In the genomic region with DNA sequence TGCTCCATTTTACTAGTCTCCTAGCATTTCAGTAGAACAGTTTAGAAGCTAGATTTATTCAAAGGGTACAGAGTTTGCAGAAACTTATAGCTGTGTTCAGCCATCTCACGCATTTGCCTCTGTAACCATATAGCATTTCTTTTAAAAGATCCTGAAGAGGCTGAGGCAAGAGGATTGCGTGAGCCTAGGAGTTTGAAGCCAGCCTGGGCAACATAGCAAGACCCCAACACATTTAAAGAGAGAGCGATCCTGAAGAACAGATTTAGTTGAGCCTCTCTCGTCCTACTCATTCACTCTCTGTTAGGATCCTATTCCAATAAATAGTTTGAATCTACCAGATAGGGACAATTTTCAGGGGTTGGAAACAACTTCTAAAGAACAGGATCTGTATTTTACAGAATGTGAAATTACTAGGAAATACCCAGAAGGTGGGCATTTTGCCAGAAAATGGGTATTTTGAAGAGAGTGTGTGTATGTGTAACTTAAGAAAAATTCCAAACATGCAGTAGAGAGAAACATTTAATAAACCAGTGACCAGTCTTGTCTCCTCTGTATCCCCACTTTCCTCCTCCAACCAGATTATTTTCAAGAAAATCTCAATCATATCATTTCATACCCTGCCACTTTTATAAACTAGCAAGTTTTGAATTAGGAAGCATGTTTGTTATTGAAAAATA, we compare ENCODE assay signal across 11 cellular contexts. TPM values are rescaled to one million over a fixed set of nuclear protein-coding genes. Genes with fewer than 3 reads are reported as not detected.
DNase-seq lines count a peak whose midpoint lies in the region; ATAC-seq and TF ChIP-seq lines count a peak whose summit lies in the region.
"Had no signal": no experiment of that assay in that cellular context is flagged by ENCODE, and none has a peak within 500 bp of the region (broad histone marks: within the 10 kb centered on the region; RNA-seq: fewer than 3 reads in every experiment).

No MANE protein-coding gene starts in this region.

- no peak for ATAC-seq in omental fat pad (ENCODE audit: low FRiP score)

- H3K4me1 ChIP-seq in HEK293 (ENCODE audit: control insufficient read depth, insufficient read depth, low read length) (0 out of 2 replicates have a peak, but pooled peaks cover 6% of the 10 kb centered on the region), testis (peaks cover 19% of the 10 kb centered on the region)

- no peak overlapping the region for H3K27ac ChIP-seq in HEK293 (ENCODE audit: extremely low read depth, low read depth, low read length)
- no peak overlapping the region for H3K27ac ChIP-seq in testis

- no peak overlapping the region for H3K4me3 ChIP-seq in AG04449 (ENCODE audit: low read depth, low read length)
- H3K4me3 ChIP-seq in HEK293 (ENCODE audit: low read depth, low read length), result no peak overlapping the region
- no peak overlapping the region for H3K4me3 ChIP-seq in astrocyte of the cerebellum (ENCODE audit: low read depth, low read length)
- no peak overlapping the region for H3K4me3 ChIP-seq in testis

- in situ Hi-C loops in astrocyte of the cerebellum (cut with HindIII; ENCODE audit: low sequenced_read_pairs), result no loop called here

- peaks cover 9 to 36% of the 10 kb centered on the region in 2 experiments; a peak in 2 of 3 replicates for H3K36me3 ChIP-seq in HEK293 (ENCODE audit: control insufficient read depth in 2 of 2, insufficient read depth in 1 of 2, low read length in 2 of 2)
- H3K36me3 ChIP-seq in testis (ENCODE audit: low read depth, missing control alignments), result no peaks in the 10 kb centered on the region

- WGBS in testis, 2 donors, result 95% methylated on average over 4 of the region's 4 CpGs

- POLR2A ChIA-PET in AG04449 (lab: Yijun Ruan, JAX), result no interaction called here
- POLR2A ChIA-PET in HEK293 (lab: Yijun Ruan, JAX), result no interaction called here

- no peaks in the 10 kb centered on the region for H3K27me3 ChIP-seq in testis

- H3K9me3 ChIP-seq in HEK293 (ENCODE audit: control insufficient read depth, insufficient read depth, low read depth, low read length) (no peaks in the 10 kb centered on the region), testis (no peaks in the 10 kb centered on the region)

- TF ChIP-seq CTCF in AG04449 (IDR thresholded peaks at IDR 0.05; ENCODE audit: insufficient read depth, low read length, missing control alignments), result no peak
- no peak for TF ChIP-seq CTCF in HEK293 (tag by site-specific recombination; IDR thresholded peaks at IDR 0.05)
- no peak for TF ChIP-seq CTCF in astrocyte of the cerebellum (IDR thresholded peaks at IDR 0.05; ENCODE audit: low read depth, low read length, missing control alignments)
- TF ChIP-seq CTCF in testis (IDR thresholded peaks at IDR 0.05), result no peak
- no peak for TF ChIP-seq CTCF in omental fat pad (IDR thresholded peaks at IDR 0.05)

- TF ChIP-seq POLR2A in testis (IDR thresholded peaks at IDR 0.05), result no peak

- DNase-seq in AG04449 (ENCODE audit: low read depth, low spot score) (peak; percentile 59), astrocyte of the cerebellum (ENCODE audit: low read depth) (peak; percentile 78), kidney glomerular epithelial cell (lab: John Stamatoyannopoulos, UW) (peak; percentile 78), cerebellar nuclear complex (lab: John Stamatoyannopoulos, UW) (no peak), putamen (ENCODE audit: low spot score) (no peak), testis (no peak), omental fat pad (ENCODE audit: low spot score) (no peak)
- DNase-seq: central memory CD4-positive, alpha-beta T cell; NCI-H1105; stimulated activated naive CD4-positive, alpha-beta T cell treated with Interleukin-2 at 50 U/mL for 16 hours had no signal

- intact Hi-C loops in testis (cut with DNase I; ENCODE audit: low total_unique reads), result no loop called here

- CTCF ChIA-PET in AG04449 (lab: Yijun Ruan, JAX), result interaction anchor here (1.4 to 2.3 kb wide), 2 partner anchors 9 to 36 kb away, joined by 4 to 8 read pairs; no protein-coding TSS in a partner anchor
- CTCF ChIA-PET in HEK293 (lab: Yijun Ruan, JAX), result interaction anchor here (0.5 kb wide), 1 partner anchor 138 kb away, joined by 6 read pairs; no protein-coding TSS in a partner anchor

TF ChIP-seq in HEK293, 187 proteins besides CTCF, POLR2A, EP300 and RAD21:
- TF ChIP-seq ZNF785 (tag by site-specific recombination; IDR thresholded peaks at IDR 0.05) (no peak), YY2 (tag by site-specific recombination; IDR thresholded peaks at IDR 0.05) (no peak), KLF7 (tag by site-specific recombination; IDR thresholded peaks at IDR 0.05; ENCODE audit: borderline replicate concordance) (no peak), ZFHX2 (tag by site-specific recombination; conservative IDR thresholded peaks at IDR 0.05) (no peak), ZNF830 (tag by site-specific recombination; IDR thresholded peaks at IDR 0.05; ENCODE audit: low read depth) (no peak), ZNF629 (tag by site-specific recombination; IDR thresholded peaks at IDR 0.05) (no peak), KLF8 (tag by site-specific recombination; IDR thresholded peaks at IDR 0.05) (no peak), ZNF776 (tag by site-specific recombination; IDR thresholded peaks at IDR 0.05; ENCODE audit: borderline replicate concordance) (no peak), ZNF121 (tag by site-specific recombination; IDR thresholded peaks at IDR 0.05) (peak; percentile 81)

RNA-seq across cellular contexts. Expression of a gene that starts 4.5 kb away (rescaled TPM):
- total RNA-seq in testis, result 10 to 100 TPM; 60.3 to 65.6 TPM
- polyA plus RNA-seq in testis (ENCODE audit: insufficient read depth, low read depth, low replicate concordance), result 33.4 TPM
- 100 to 1,000 TPM in 1 of 4 donors, 10 to 100 TPM in 3; 45.0 to 155 (median 53.8) TPM for total RNA-seq in omental fat pad

Comparison
In these comparisons a context has a peak if more than half of its experiments do, and no peak if none do; other contexts are left out.
1. DNase-seq: peak in AG04449 (single experiment), astrocyte of the cerebellum (single experiment) and kidney glomerular epithelial cell (single experiment); none in cerebellar nuclear complex (0 of 2), putamen (single experiment), testis (single experiment) and omental fat pad (single experiment).